Comparison of ENCODE assay signal across 18 cellular contexts in the genomic region with DNA sequence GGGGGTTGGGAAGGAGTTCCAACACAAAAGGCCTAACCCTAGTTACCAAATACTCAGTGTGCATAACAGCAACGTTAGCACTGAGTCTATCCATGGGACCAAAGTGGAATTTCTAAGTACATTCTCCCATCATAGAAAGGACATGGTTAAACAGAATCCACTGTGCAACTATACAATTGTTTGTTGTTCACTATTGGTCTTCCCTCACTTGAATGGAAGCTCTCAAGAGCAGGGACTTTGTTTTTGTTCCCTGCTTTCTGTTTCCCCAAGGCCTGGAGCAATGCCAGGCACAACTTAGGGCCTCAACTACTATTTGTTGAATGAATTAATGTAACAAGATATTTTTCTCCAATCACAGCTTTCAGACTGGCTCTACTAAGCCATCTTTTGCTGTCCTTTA. TPM values are rescaled to one million over a fixed set of nuclear protein-coding genes. Genes with fewer than 3 reads are reported as not detected.
DNase-seq lines count a peak whose midpoint lies in the region; ATAC-seq, FAIRE-seq and TF ChIP-seq lines count a peak whose summit lies in the region.
"Had no signal": no experiment of that assay in that cellular context is flagged by ENCODE, and none has a peak within 500 bp of the region (broad histone marks: within the 10 kb centered on the region; RNA-seq: fewer than 3 reads in every experiment).

No MANE protein-coding gene starts in this region.

- H2AFZ ChIP-seq in keratinocyte (ENCODE audit: control insufficient read depth, low read length), result no peak overlapping the region

- H3K36me3 ChIP-seq in keratinocyte (ENCODE audit: control insufficient read depth in 2 of 2, extremely low read depth in 1 of 2, insufficient read depth in 2 of 2, low read length in 2 of 2), result peaks cover 0 to 6% of the 10 kb centered on the region in 2 experiments
- no peaks in the 10 kb centered on the region for H3K36me3 ChIP-seq in tibial artery
- H3K36me3 ChIP-seq: BLaER1 treated with 17β-estradiol and CSF1 and Interleukin-3, amounts not matched to agents 10 nM and 100 nM; HAP-1; SJSA1 had no signal

- DNase-seq in NCI-H510A treated with DMSO at 0.1 percent for 48 hours (lab: John Stamatoyannopoulos, UW) (peak; percentile 2), NCI-H510A (lab: John Stamatoyannopoulos, UW) (no peak), astrocyte of the spinal cord (ENCODE audit: low read depth, low spot score) (peak; percentile 42), keratinocyte (ENCODE audit: low read depth, low spot score) (no peak), tibial artery (no peak), DMS 273 treated with DMSO at 0.1 percent for 48 hours (lab: John Stamatoyannopoulos, UW) (no peak)
- DNase-seq in activated T-cell treated with anti-CD3 and anti-CD28 coated beads, Interleukin-2, amount 50 U/mL, for 48 hours, result no peak
- DNase-seq: CD8-positive, alpha-beta memory T cell; NCI-H1105; NCI-H1694 treated with DMSO at 0.1 percent for 48 hours; NCI-H2107; NCI-H345; NCI-H69; PC-9 had no signal

- H3K4me3 ChIP-seq in astrocyte of the spinal cord (ENCODE audit: low read depth, low read length), result no peak overlapping the region
- H3K4me3 ChIP-seq in keratinocyte (ENCODE audit: control insufficient read depth in 2 of 3, extremely low read depth in 1 of 3, insufficient read depth in 2 of 3, low read depth in 1 of 3, low read length in 3 of 3), result no peak overlapping the region
- no peak overlapping the region for H3K4me3 ChIP-seq in tibial artery
- H3K4me3 ChIP-seq: BLaER1 treated with 17β-estradiol and CSF1 and Interleukin-3, amounts not matched to agents 10 nM and 100 nM; HAP-1; PC-9; SJSA1 had no signal

- H3K9me3 ChIP-seq in keratinocyte (ENCODE audit: control insufficient read depth, low read depth, low read length), result no peaks in the 10 kb centered on the region
- H3K9me3 ChIP-seq in tibial artery, result no peaks in the 10 kb centered on the region
- H3K9me3 ChIP-seq: BLaER1 treated with 17β-estradiol and CSF1 and Interleukin-3, amounts not matched to agents 10 nM and 100 nM; HAP-1; SJSA1 had no signal

- peak; percentile 17 for FAIRE-seq in keratinocyte (lab: Jason Lieb, UNC)

- intact Hi-C loops in tibial artery (cut with DNase I; ENCODE audit: low total_unique reads), result no loop called here

- H3K9me1 ChIP-seq in keratinocyte (ENCODE audit: control insufficient read depth, extremely low read depth, insufficient read depth, low read length), result no peaks in the 10 kb centered on the region

- no peak overlapping the region for H3K9ac ChIP-seq in keratinocyte (ENCODE audit: control insufficient read depth, extremely low read depth, insufficient read depth, low read length)
- H3K9ac ChIP-seq: BLaER1 treated with 17β-estradiol and CSF1 and Interleukin-3, amounts not matched to agents 10 nM and 100 nM had no signal

- no peak overlapping the region for H3K27ac ChIP-seq in keratinocyte (ENCODE audit: control insufficient read depth, insufficient read depth, low read length)
- H3K27ac ChIP-seq in tibial artery, result peak overlapping the region; percentile 92 to 95
- H3K27ac ChIP-seq: BLaER1 treated with 17β-estradiol and CSF1 and Interleukin-3, amounts not matched to agents 10 nM and 100 nM; SJSA1 had no signal

- H3K4me1 ChIP-seq in keratinocyte (ENCODE audit: control insufficient read depth, extremely low read depth, insufficient read depth, low read length), result peaks cover 6% of the 10 kb centered on the region
- peaks cover 0 to 98% (median 41%) of the 10 kb centered on the region in 4 donors for H3K4me1 ChIP-seq in tibial artery
- H3K4me1 ChIP-seq: HAP-1 had no signal

- no peak overlapping the region for H3K4me2 ChIP-seq in keratinocyte (ENCODE audit: control insufficient read depth, extremely low read depth, insufficient read depth, low read depth, low read length)
- H3K4me2 ChIP-seq: BLaER1 treated with 17β-estradiol and CSF1 and Interleukin-3, amounts not matched to agents 10 nM and 100 nM; PC-9 had no signal

- dilution Hi-C loops in keratinocyte (cut with MboI; ENCODE audit: extremely low pct_ligation_motif_present, low sequenced_read_pairs), result no loop called here

- no peak for TF ChIP-seq CTCF in astrocyte of the spinal cord (IDR thresholded peaks at IDR 0.05; ENCODE audit: low read depth, low read length)
- no peak for TF ChIP-seq CTCF in keratinocyte (optimal IDR thresholded peaks at IDR 0.05 in 1 of 3, IDR thresholded peaks at IDR 0.05 in 1 of 3, conservative IDR thresholded peaks at IDR 0.05 in 1 of 3; ENCODE audit: extremely low read depth in 1 of 3, insufficient read depth in 2 of 3, low read length in 3 of 3)
- no peak for TF ChIP-seq CTCF in tibial artery (IDR thresholded peaks at IDR 0.05)

- in situ Hi-C loops in astrocyte of the spinal cord (cut with HindIII; ENCODE audit: low sequenced_read_pairs), result no loop called here

- H3K27me3 ChIP-seq in keratinocyte (ENCODE audit: control insufficient read depth, extremely low read depth, insufficient read depth, low read length) (no peaks in the 10 kb centered on the region), tibial artery (no peaks in the 10 kb centered on the region)
- H3K27me3 ChIP-seq: BLaER1 treated with 17β-estradiol and CSF1 and Interleukin-3, amounts not matched to agents 10 nM and 100 nM; SJSA1 had no signal

- ATAC-seq in GM18867 (IDR thresholded peaks at IDR 0.05; ENCODE audit: unreplicated experiment), result no peak

- H4K20me1 ChIP-seq in keratinocyte (ENCODE audit: control insufficient read depth, extremely low read depth, insufficient read depth, low read length), result no peaks in the 10 kb centered on the region
- H4K20me1 ChIP-seq: BLaER1 treated with 17β-estradiol and CSF1 and Interleukin-3, amounts not matched to agents 10 nM and 100 nM had no signal

- peaks cover 66% of the 10 kb centered on the region for H3K79me2 ChIP-seq in keratinocyte (ENCODE audit: control insufficient read depth, insufficient read depth, low read length)

RNA-seq across cellular contexts. Expression of gene COL8A1, which starts 25.6 kb away (rescaled TPM):
- 98.8 to 180 TPM (median 102 TPM) in 3 replicates for polyA plus RNA-seq in keratinocyte
- 12.5 TPM for polyA plus RNA-seq in keratinocyte (2011; ENCODE audit: low read depth)
- polyA plus RNA-seq in keratinocyte (2011; cell fraction: cytosol; rRNA removed), result 27.9 and 31.0 TPM in 2 replicates
- polyA plus RNA-seq in keratinocyte (2011; cell fraction: nucleus; rRNA removed), result 202 and 239 TPM in 2 replicates
- 18.4 and 115 TPM in 2 replicates for polyA plus RNA-seq in keratinocyte (2012; ENCODE audit: low replicate concordance)
- polyA minus RNA-seq in keratinocyte, result 199 to 251 TPM (median 214 TPM) in 3 replicates
- 59.1 TPM for polyA minus RNA-seq in keratinocyte (2011; cell fraction: cytosol; rRNA and poly(A)+ RNA removed)
- 197 and 453 TPM in 2 replicates for polyA minus RNA-seq in keratinocyte (2011; cell fraction: nucleus; rRNA and poly(A)+ RNA removed)
- polyA plus RNA-seq: CD8-positive, alpha-beta memory T cell had no signal

Comparison
In these comparisons a context has a peak if more than half of its experiments do, and no peak if none do; other contexts are left out.
1. DNase-seq: peak in NCI-H510A treated with DMSO at 0.1 percent for 48 hours (single experiment) and astrocyte of the spinal cord (single experiment); none in NCI-H510A (single experiment), keratinocyte (single experiment), tibial artery (0 of 2), activated T-cell treated with anti-CD3 and anti-CD28 coated beads, Interleukin-2, amount 50 U/mL, for 48 hours (0 of 2) and DMS 273 treated with DMSO at 0.1 percent for 48 hours (single experiment).